ENCODE assay signal across 1 cellular context in the genomic region with DNA sequence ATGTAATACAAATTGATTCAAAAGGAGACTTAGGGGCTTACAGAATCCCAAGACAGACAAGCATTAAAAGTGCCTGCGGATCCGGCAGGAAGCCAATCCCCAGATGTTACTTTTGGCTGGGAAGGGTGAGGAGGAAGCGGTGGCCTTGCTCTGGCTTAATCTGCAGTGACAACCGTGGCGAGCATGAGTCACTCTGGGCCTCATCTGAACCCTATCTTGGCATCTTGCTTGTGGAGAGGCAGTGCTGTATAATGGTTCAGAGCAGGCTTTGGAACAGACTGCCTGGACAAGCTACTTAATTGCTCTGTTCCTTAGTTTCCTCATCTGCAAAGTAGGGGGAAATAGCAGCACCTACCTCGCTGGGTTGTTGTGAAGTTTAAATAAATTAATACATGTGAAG.
TF ChIP-seq lines count a peak whose summit lies in the region.

No MANE protein-coding gene starts in this region.

TF ChIP-seq in HEK293, 187 proteins besides CTCF, POLR2A, EP300 and RAD21 (continued from another document and continues in another):
- TF ChIP-seq, protein P1, sequence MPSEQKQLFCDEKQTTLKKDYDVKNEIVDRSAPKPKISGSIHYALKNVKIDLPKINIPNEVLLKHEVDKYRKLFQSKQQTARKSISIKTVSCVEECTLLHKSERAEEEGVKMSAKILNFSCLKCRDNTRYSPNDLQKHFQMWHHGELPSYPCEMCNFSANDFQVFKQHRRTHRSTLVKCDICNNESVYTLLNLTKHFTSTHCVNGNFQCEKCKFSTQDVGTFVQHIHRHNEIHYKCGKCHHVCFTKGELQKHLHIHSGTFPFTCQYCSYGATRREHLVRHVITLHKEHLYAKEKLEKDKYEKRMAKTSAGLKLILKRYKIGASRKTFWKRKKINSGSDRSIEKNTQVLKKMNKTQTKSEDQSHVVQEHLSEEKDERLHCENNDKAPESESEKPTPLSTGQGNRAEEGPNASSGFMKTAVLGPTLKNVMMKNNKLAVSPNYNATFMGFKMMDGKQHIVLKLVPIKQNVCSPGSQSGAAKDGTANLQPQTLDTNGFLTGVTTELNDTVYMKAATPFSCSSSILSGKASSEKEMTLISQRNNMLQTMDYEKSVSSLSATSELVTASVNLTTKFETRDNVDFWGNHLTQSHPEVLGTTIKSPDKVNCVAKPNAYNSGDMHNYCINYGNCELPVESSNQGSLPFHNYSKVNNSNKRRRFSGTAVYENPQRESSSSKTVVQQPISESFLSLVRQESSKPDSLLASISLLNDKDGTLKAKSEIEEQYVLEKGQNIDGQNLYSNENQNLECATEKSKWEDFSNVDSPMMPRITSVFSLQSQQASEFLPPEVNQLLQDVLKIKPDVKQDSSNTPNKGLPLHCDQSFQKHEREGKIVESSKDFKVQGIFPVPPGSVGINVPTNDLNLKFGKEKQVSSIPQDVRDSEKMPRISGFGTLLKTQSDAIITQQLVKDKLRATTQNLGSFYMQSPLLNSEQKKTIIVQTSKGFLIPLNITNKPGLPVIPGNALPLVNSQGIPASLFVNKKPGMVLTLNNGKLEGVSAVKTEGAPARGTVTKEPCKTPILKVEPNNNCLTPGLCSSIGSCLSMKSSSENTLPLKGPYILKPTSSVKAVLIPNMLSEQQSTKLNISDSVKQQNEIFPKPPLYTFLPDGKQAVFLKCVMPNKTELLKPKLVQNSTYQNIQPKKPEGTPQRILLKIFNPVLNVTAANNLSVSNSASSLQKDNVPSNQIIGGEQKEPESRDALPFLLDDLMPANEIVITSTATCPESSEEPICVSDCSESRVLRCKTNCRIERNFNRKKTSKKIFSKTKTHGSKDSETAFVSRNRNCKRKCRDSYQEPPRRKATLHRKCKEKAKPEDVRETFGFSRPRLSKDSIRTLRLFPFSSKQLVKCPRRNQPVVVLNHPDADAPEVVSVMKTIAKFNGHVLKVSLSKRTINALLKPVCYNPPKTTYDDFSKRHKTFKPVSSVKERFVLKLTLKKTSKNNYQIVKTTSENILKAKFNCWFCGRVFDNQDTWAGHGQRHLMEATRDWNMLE (tag by site-specific recombination; conservative IDR thresholded peaks at IDR 0.05; ENCODE audit: low read depth), result no peak
- TF ChIP-seq ZNF704 (tag by site-specific recombination; IDR thresholded peaks at IDR 0.05) (no peak), ZNF473 (tag by site-specific recombination; IDR thresholded peaks at IDR 0.05) (no peak), OSR2 (tag by site-specific recombination; IDR thresholded peaks at IDR 0.05) (peak; percentile 71), ZNF140 (tag by site-specific recombination; IDR thresholded peaks at IDR 0.05) (no peak), ZNF146 (tag by site-specific recombination; IDR thresholded peaks at IDR 0.05) (no peak), ZNF335 (tag by site-specific recombination; conservative IDR thresholded peaks at IDR 0.05) (peak; percentile 52), PRDM10 (tag by site-specific recombination; IDR thresholded peaks at IDR 0.05) (peak; percentile 46; the same call in 1 of the 2 replicates), ZSCAN30 (tag by site-specific recombination; IDR thresholded peaks at IDR 0.05) (0 out of 2 replicates have a peak, but pooled peaks have one; percentile 15), ZNF114 (tag by site-specific recombination; IDR thresholded peaks at IDR 0.05) (no peak), GFI1B (tag by site-specific recombination; IDR thresholded peaks at IDR 0.05) (no peak), TRIM28 (IDR thresholded peaks at IDR 0.05; ENCODE audit: borderline replicate concordance, low read length) (peak; percentile 49; the same call in 1 of the 2 replicates), ZNF280C (tag by site-specific recombination; IDR thresholded peaks at IDR 0.05) (no peak), ZNF354C (tag by site-specific recombination; IDR thresholded peaks at IDR 0.05; ENCODE audit: borderline replicate concordance, low read depth) (no peak), ZNF558 (tag by site-specific recombination; IDR thresholded peaks at IDR 0.05) (no peak), REPIN1 (tag by site-specific recombination; IDR thresholded peaks at IDR 0.05; ENCODE audit: low read depth) (no peak), ZNF366 (tag by site-specific recombination; conservative IDR thresholded peaks at IDR 0.05) (peak; percentile 55), ZNF785 (tag by site-specific recombination; IDR thresholded peaks at IDR 0.05) (no peak), ZNF677 (tag by site-specific recombination; IDR thresholded peaks at IDR 0.05) (no peak), ZNF791 (tag by site-specific recombination; IDR thresholded peaks at IDR 0.05) (no peak), ZSCAN4 (tag by site-specific recombination; IDR thresholded peaks at IDR 0.05) (no peak), ZNF529 (tag by site-specific recombination; IDR thresholded peaks at IDR 0.05; ENCODE audit: insufficient replicate concordance) (no peak), ZEB2 (tag by site-specific recombination; IDR thresholded peaks at IDR 0.05) (peak; percentile 55; the same call in 1 of the 2 replicates), KLF17 (tag by site-specific recombination; IDR thresholded peaks at IDR 0.05) (0 out of 2 replicates have a peak, but pooled peaks have one; percentile 43), ZNF239 (tag by site-specific recombination; IDR thresholded peaks at IDR 0.05) (no peak), ZXDB (tag by site-specific recombination; IDR thresholded peaks at IDR 0.05) (0 out of 2 replicates have a peak, but pooled peaks have one; percentile 26), ZNF561 (tag by site-specific recombination; IDR thresholded peaks at IDR 0.05; ENCODE audit: borderline replicate concordance) (no peak), ZNF10 (tag by site-specific recombination; IDR thresholded peaks at IDR 0.05) (no peak), ZNF530 (tag by site-specific recombination; IDR thresholded peaks at IDR 0.05; ENCODE audit: low read depth) (no peak), ZNF48 (tag by site-specific recombination; IDR thresholded peaks at IDR 0.05) (no peak)
- TF ChIP-seq, protein P2, sequence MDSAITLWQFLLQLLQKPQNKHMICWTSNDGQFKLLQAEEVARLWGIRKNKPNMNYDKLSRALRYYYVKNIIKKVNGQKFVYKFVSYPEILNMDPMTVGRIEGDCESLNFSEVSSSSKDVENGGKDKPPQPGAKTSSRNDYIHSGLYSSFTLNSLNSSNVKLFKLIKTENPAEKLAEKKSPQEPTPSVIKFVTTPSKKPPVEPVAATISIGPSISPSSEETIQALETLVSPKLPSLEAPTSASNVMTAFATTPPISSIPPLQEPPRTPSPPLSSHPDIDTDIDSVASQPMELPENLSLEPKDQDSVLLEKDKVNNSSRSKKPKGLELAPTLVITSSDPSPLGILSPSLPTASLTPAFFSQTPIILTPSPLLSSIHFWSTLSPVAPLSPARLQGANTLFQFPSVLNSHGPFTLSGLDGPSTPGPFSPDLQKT (IDR thresholded peaks at IDR 0.05; ENCODE audit: borderline replicate concordance, low read depth, low read length), result no peak
- TF ChIP-seq, protein P3, sequence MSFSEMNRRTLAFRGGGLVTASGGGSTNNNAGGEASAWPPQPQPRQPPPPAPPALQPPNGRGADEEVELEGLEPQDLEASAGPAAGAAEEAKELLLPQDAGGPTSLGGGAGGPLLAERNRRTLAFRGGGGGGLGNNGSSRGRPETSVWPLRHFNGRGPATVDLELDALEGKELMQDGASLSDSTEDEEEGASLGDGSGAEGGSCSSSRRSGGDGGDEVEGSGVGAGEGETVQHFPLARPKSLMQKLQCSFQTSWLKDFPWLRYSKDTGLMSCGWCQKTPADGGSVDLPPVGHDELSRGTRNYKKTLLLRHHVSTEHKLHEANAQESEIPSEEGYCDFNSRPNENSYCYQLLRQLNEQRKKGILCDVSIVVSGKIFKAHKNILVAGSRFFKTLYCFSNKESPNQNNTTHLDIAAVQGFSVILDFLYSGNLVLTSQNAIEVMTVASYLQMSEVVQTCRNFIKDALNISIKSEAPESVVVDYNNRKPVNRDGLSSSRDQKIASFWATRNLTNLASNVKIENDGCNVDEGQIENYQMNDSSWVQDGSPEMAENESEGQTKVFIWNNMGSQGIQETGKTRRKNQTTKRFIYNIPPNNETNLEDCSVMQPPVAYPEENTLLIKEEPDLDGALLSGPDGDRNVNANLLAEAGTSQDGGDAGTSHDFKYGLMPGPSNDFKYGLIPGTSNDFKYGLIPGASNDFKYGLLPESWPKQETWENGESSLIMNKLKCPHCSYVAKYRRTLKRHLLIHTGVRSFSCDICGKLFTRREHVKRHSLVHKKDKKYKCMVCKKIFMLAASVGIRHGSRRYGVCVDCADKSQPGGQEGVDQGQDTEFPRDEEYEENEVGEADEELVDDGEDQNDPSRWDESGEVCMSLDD (tag by site-specific recombination; IDR thresholded peaks at IDR 0.05), result no peak
- TF ChIP-seq, protein P4, sequence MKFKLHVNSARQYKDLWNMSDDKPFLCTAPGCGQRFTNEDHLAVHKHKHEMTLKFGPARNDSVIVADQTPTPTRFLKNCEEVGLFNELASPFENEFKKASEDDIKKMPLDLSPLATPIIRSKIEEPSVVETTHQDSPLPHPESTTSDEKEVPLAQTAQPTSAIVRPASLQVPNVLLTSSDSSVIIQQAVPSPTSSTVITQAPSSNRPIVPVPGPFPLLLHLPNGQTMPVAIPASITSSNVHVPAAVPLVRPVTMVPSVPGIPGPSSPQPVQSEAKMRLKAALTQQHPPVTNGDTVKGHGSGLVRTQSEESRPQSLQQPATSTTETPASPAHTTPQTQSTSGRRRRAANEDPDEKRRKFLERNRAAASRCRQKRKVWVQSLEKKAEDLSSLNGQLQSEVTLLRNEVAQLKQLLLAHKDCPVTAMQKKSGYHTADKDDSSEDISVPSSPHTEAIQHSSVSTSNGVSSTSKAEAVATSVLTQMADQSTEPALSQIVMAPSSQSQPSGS (tag by site-specific recombination; IDR thresholded peaks at IDR 0.05; ENCODE audit: low read depth), result no peak
- TF ChIP-seq, protein P5, sequence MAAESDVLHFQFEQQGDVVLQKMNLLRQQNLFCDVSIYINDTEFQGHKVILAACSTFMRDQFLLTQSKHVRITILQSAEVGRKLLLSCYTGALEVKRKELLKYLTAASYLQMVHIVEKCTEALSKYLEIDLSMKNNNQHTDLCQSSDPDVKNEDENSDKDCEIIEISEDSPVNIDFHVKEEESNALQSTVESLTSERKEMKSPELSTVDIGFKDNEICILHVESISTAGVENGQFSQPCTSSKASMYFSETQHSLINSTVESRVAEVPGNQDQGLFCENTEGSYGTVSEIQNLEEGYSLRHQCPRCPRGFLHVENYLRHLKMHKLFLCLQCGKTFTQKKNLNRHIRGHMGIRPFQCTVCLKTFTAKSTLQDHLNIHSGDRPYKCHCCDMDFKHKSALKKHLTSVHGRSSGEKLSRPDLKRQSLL (tag by site-specific recombination; IDR thresholded peaks at IDR 0.05), result no peak
